1 cellular context compared by ENCODE assay signal in the genomic region with DNA sequence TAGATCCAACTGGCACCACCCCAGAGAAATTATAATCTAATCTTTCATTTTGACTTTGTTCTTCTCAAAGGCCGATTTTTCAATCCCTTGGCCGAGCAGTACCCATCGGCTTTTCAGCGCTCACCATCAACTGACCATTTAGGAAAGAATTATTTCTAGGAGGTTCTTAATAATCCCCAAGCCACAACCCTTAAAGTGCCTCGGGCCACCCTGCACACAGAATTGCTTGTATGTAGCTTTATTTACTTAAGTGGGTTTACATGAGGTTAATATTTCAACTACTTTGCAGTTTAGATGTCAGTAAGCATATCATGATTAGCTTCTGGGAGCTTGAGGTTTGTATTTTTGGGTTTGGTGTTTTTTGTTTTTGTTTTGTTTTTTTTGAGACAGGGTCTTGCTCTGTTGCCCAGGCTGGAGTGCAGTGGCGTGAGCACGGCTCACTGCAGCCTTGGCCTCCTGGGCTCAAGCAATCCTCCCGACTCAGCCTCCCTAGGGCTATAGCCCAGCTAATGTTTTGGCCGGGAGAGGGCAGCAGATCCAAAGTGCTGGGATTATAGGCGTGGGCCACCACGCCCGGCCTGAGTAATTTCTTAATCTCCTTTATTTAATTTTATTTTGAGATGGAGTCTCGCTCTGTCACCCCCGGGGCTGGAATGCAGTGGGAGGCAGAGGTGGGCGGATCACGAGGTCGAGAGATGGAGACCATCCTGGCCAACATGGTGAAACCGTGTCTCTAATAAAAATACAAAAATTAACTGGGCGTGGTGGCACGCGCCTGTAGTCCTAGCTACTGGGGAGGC.
TF ChIP-seq lines count a peak whose summit lies in the region.

No MANE protein-coding gene starts in this region.

TF ChIP-seq in K562, 482 proteins besides CTCF, POLR2A, EP300 and RAD21 (continued from another document):
- TF ChIP-seq POLR2B (IDR thresholded peaks at IDR 0.05; ENCODE audit: low read depth, partially characterized antibody) = peak; percentile 20
- peak in 1 of 2 experiments; percentile 15; a peak in 1 of 4 replicates for TF ChIP-seq TRIM24 (IDR thresholded peaks at IDR 0.05)
- TF ChIP-seq NBN (IDR thresholded peaks at IDR 0.05; ENCODE audit: low read depth) = peak; percentile 74; the same call in 1 of the 2 replicates
- peak; percentile 59; the same call in 1 of the 2 replicates for TF ChIP-seq CBX1 (IDR thresholded peaks at IDR 0.05; ENCODE audit: low read depth)
- peak; percentile 95 for TF ChIP-seq BCOR (IDR thresholded peaks at IDR 0.05)
